17 cellular contexts compared by ENCODE assay signal in the genomic region with DNA sequence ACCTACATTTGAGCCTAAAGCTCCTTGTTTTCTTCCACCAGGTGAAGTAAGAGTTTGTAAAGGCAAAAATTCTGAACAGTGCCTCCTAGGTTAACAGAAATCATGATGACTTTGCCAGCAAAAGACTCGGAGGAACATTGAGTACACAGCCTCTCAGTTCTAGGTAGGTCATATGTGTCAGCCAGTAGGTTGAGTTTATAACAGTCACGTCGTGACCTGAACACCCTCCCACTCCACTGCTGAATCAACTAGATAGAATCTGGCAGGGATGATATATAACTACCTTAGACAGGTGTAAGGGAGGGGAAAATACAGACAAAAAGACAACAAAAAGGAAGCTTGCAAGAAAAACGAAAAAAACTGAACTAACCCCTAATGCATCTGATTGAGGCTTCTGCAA.
"Had no signal": no experiment of that assay in that cellular context is flagged by ENCODE, and none has a peak within 500 bp of the region (broad histone marks: within the 10 kb centered on the region; RNA-seq: fewer than 3 reads in every experiment).

No MANE protein-coding gene starts in this region.

- H3K4me1 ChIP-seq: psoas muscle, testis had no signal

- H3K9me3 ChIP-seq: esophagus muscularis mucosa, psoas muscle, testis, transverse colon had no signal

- H3K36me3 ChIP-seq: esophagus muscularis mucosa, transverse colon had no signal

- H3K27ac ChIP-seq: dorsolateral prefrontal cortex, esophagus muscularis mucosa, psoas muscle, testis, transverse colon had no signal

- H3K4me3 ChIP-seq: dorsolateral prefrontal cortex, esophagus muscularis mucosa, lung, psoas muscle, testis, transverse colon had no signal

- ATAC-seq: left colon; left ventricle myocardium superior; naive thymus-derived CD4-positive, alpha-beta T cell; sciatic nerve; stimulated activated naive CD8-positive, alpha-beta T cell treated with anti-CD3 and anti-CD28 coated beads, Interleukin-15, amount 100 ng/mL, for 72 hours had no signal

- DNase-seq: cortex of kidney; dorsolateral prefrontal cortex; effector CD8-positive, alpha-beta T cell; left colon; left ventricle myocardium superior; naive thymus-derived CD4-positive, alpha-beta T cell; nephron progenitor cell; stimulated activated CD4-positive, alpha-beta T cell treated with anti-CD3 and anti-CD28 coated beads, Interleukin-2, amount 100 ng/mL, for 24 hours; stimulated activated CD4-positive, alpha-beta T cell treated with anti-CD3 and anti-CD28 coated beads, Interleukin-4, amount 100 ng/mL, for 4 hours; stimulated activated naive B cell treated with anti-CD40 and anti-IgM and Interleukin-4, amounts not matched to agents 10 μg/mL and 1 μg/mL and 100 μg/mL, for 72 hours; stimulated activated naive CD8-positive, alpha-beta T cell treated with anti-CD3 and anti-CD28 coated beads, Interleukin-15, amount 100 ng/mL, for 72 hours; testis; transverse colon had no signal

- H3K27me3 ChIP-seq: testis had no signal
